Comparison of ENCODE assay signal across 9 cellular contexts in genomic region chr20:25372584-25373336, GRCh38. TPM values are rescaled to one million over a fixed set of nuclear protein-coding genes. Genes with fewer than 3 reads are reported as not detected.
A peak's percentile ranks its signal among the peaks of the same experiment; 100 is the strongest.
DNase-seq lines count a peak whose midpoint lies in the region; FAIRE-seq lines count a peak whose summit lies in the region.
"Had no signal": no experiment of that assay in that cellular context is flagged by ENCODE, and none has a peak within 500 bp of the region (broad histone marks: within the 10 kb centered on the region; RNA-seq: fewer than 3 reads in every experiment).

No MANE protein-coding gene starts in this region.

- FAIRE-seq in GM19239 (lab: Jason Lieb, UNC), result no peak

- DNase-seq in EH (ENCODE audit: low read depth), result peak; percentile 95
- DNase-seq in HT1080 (ENCODE audit: low read depth), result peak; percentile 98
- peak; percentile 90 for DNase-seq in astrocyte of the hippocampus (ENCODE audit: low read depth, low spot score)
- DNase-seq in myocyte (ENCODE audit: low read depth), result peak; percentile 12
- DNase-seq in inferior parietal cortex (ENCODE audit: extremely low spot score), result no peak
- DNase-seq in SK-N-DZ (ENCODE audit: low spot score), result no peak
- DNase-seq in GM19239 (ENCODE audit: insufficient read length, low spot score), result no peak
- DNase-seq: natural killer cell, NCI-H2227 treated with DMSO at 0.1 percent for 48 hours had no signal

RNA-seq across cellular contexts. Expression of gene ABHD12, which starts 17.9 kb away (rescaled TPM):
- 43.9 and 50.2 TPM in 2 replicates for total RNA-seq in HT1080 (2014; rRNA removed; shearing (Covaris generic))
- 83.7 and 92.9 TPM in 2 replicates for polyA plus RNA-seq in HT1080 (2015; cell fraction: cytosol; rRNA removed)
- 43.3 and 50.3 TPM in 2 replicates for polyA plus RNA-seq in HT1080 (2015; cell fraction: nucleus; rRNA removed)
- 36.1 and 40.4 TPM in 2 replicates for total RNA-seq in myocyte
- 42.8 TPM for polyA plus RNA-seq in myocyte (2012)
- polyA plus RNA-seq in SK-N-DZ (2014; cell fraction: cytosol; rRNA removed), result 43.7 and 59.4 TPM in 2 replicates
- 41.4 and 50.6 TPM in 2 replicates for polyA plus RNA-seq in SK-N-DZ (2014; cell fraction: nucleus; rRNA removed)

RNA-seq across cellular contexts. Expression of gene GINS1, which starts 34.7 kb away (rescaled TPM):
- total RNA-seq in HT1080 (2014; rRNA removed; shearing (Covaris generic)), result 27.9 and 36.1 TPM in 2 replicates
- 21.6 and 23.2 TPM in 2 replicates for polyA plus RNA-seq in HT1080 (2015; cell fraction: cytosol; rRNA removed)
- 21.5 and 22.6 TPM in 2 replicates for polyA plus RNA-seq in HT1080 (2015; cell fraction: nucleus; rRNA removed)
- total RNA-seq in myocyte, result 2.2 and 3.0 TPM in 2 replicates
- 1.1 TPM for polyA plus RNA-seq in myocyte (2012)
- 44.3 and 56.2 TPM in 2 replicates for polyA plus RNA-seq in SK-N-DZ (2014; cell fraction: cytosol; rRNA removed)
- polyA plus RNA-seq in SK-N-DZ (2014; cell fraction: nucleus; rRNA removed), result 27.2 and 28.9 TPM in 2 replicates

Comparison
In these comparisons a context has a peak if more than half of its experiments do, and no peak if none do; other contexts are left out.
1. DNase-seq: peak in EH (single experiment), HT1080 (single experiment), astrocyte of the hippocampus (single experiment) and myocyte (single experiment); none in inferior parietal cortex (single experiment), SK-N-DZ (single experiment) and GM19239 (single experiment).